Comparison of ENCODE assay signal across 1 cellular context in genomic region chr3:47425383-47425778, GRCh38.
TF ChIP-seq lines count a peak whose summit lies in the region.

No MANE protein-coding gene starts in this region.

TF ChIP-seq in GM12878, 131 proteins besides CTCF, POLR2A, EP300 and RAD21:
- TF ChIP-seq JUNB (IDR thresholded peaks at IDR 0.05) (no peak), ZNF687 (IDR thresholded peaks at IDR 0.05) (no peak), DPF2 (IDR thresholded peaks at IDR 0.05) (no peak)
